34 cellular contexts compared by ENCODE assay signal in the genomic region with DNA sequence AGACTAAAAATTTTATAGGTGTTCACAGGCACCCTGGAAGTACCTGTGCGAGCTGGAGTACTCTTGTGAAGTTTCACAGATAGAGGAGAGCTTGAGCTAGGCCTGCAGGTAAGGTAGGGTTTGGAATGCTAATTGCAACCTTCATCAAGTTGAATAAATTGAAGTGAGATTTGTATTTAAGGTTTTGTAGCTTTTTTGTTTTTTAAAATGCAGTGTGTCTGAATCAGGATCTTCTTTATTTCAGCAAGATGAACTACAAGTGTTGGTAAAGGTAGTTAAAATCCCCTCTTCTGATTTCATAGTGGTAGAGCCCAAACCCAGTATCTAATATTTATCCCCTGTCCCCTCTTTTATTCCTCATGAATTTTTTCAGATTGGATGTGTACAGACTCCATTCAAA.
"Had no signal": no experiment of that assay in that cellular context is flagged by ENCODE, and none has a peak within 500 bp of the region (broad histone marks: within the 10 kb centered on the region; RNA-seq: fewer than 3 reads in every experiment).

No MANE protein-coding gene starts in this region.

- H3K9me3 ChIP-seq: adrenal gland, body of pancreas, Peyer's patch had no signal

- DNase-seq: activated CD4-positive, alpha-beta memory T cell treated with anti-CD3 and anti-CD28 coated beads for 36 hours; activated CD4-positive, alpha-beta T cell treated with anti-CD3 and anti-CD28 coated beads for 4 hours; activated CD4-positive, alpha-beta T cell treated with anti-CD3 and anti-CD28 coated beads, Interleukin-2, amount 50 U/mL, for 1 hour; activated CD4-positive, CD25-positive, alpha-beta regulatory T cell treated with anti-CD3 and anti-CD28 coated beads, Interleukin-2, amount 50 U/mL, for 72 hours; activated CD8-positive, alpha-beta memory T cell treated with anti-CD3 and anti-CD28 coated beads, Interleukin-2, amount 50 U/mL, for 4 hours; activated gamma-delta T cell treated with Interleukin-2 at 50 U/mL for 16 hours; activated naive CD4-positive, alpha-beta T cell treated with anti-CD3 and anti-CD28 coated beads for 36 hours; activated T-cell treated with anti-CD3 and anti-CD28 coated beads for 4 hours; activated T-cell treated with anti-CD3 and anti-CD28 coated beads, Interleukin-2, amount 50 U/mL, for 4 hours; adrenal gland; body of pancreas; central memory CD4-positive, alpha-beta T cell; MM.1S; MV-4-11; NCI-H1092; NCI-H1436 treated with DMSO at 0.1 percent for 48 hours; NCI-H1694 treated with DMSO at 0.1 percent for 48 hours; NCI-H2029; NCI-H510A; NCI-H526; NCI-H748 treated with DMSO at 0.1 percent for 48 hours; NK-92 treated with Interleukin-12 subunit alpha and Interleukin-12 subunit beta, amount 100 ng/mL, for 24 hours; PC-3; Peyer's patch; RPMI8226; SHP77 treated with DMSO at 0.1 percent for 48 hours; T-cell; T-helper 2 cell; T-helper 9 cell had no signal

- H3K9me3 Mint-ChIP-seq: activated CD4-positive, alpha-beta memory T cell treated with anti-CD3 and anti-CD28 coated beads for 36 hours; activated naive CD4-positive, alpha-beta T cell treated with anti-CD3 and anti-CD28 coated beads for 36 hours; activated naive CD4-positive, alpha-beta T cell treated with anti-CD3 and anti-CD28 coated beads, Interleukin-2, amount 50 U/mL, for 72 hours; activated T-cell treated with anti-CD3 and anti-CD28 coated beads, Interleukin-2, amount 50 U/mL, for 4 hours; activated T-helper 1 cell treated with anti-CD3 and anti-CD28 coated beads, Interleukin-12 subunit alpha, Interleukin-12 subunit beta, Interleukin-2, Interleukin-4 antibody, amounts not matched to agents 30 ng/mL and 10 ng/mL and 1 ng/mL, durations not matched to agents 14 hours and 24 hours and 36 hours; T-cell; WTC11 had no signal

- H3K4me3 Mint-ChIP-seq: activated CD4-positive, alpha-beta memory T cell treated with anti-CD3 and anti-CD28 coated beads for 36 hours; activated naive CD4-positive, alpha-beta T cell treated with anti-CD3 and anti-CD28 coated beads for 36 hours; activated T-cell treated with anti-CD3 and anti-CD28 coated beads, Interleukin-2, amount 50 U/mL, for 4 hours; activated T-helper 1 cell treated with anti-CD3 and anti-CD28 coated beads, Interleukin-12 subunit alpha, Interleukin-12 subunit beta, Interleukin-2, Interleukin-4 antibody, amounts not matched to agents 30 ng/mL and 10 ng/mL and 1 ng/mL, durations not matched to agents 14 hours and 24 hours and 36 hours; T-cell; WTC11 had no signal

- ATAC-seq: activated T-cell treated with anti-CD3 and anti-CD28 coated beads, Interleukin-2, amount 50 U/mL, for 4 hours; body of pancreas; PC-3; SK-N-SH treated with all-trans-retinoic acid at 6 μM for 48 hours; T-cell; WTC11 had no signal

- H3K36me3 ChIP-seq: adrenal gland had no signal

- H3K27ac ChIP-seq: adrenal gland, body of pancreas, KMS-11, Peyer's patch had no signal

- H3K27ac Mint-ChIP-seq: activated CD4-positive, alpha-beta memory T cell treated with anti-CD3 and anti-CD28 coated beads for 36 hours; activated naive CD4-positive, alpha-beta T cell treated with anti-CD3 and anti-CD28 coated beads for 36 hours; activated naive CD4-positive, alpha-beta T cell treated with anti-CD3 and anti-CD28 coated beads, Interleukin-2, amount 50 U/mL, for 72 hours; activated T-helper 1 cell treated with anti-CD3 and anti-CD28 coated beads, Interleukin-12 subunit alpha, Interleukin-12 subunit beta, Interleukin-2, Interleukin-4 antibody, amounts not matched to agents 30 ng/mL and 10 ng/mL and 1 ng/mL, durations not matched to agents 14 hours and 24 hours and 36 hours; WTC11 had no signal

- H3K27me3 ChIP-seq: adrenal gland, body of pancreas, Peyer's patch had no signal

- H3K36me3 Mint-ChIP-seq: WTC11 had no signal

- H3K4me3 ChIP-seq: adrenal gland, body of pancreas, Peyer's patch had no signal

- H3K27me3 Mint-ChIP-seq: activated CD4-positive, alpha-beta memory T cell treated with anti-CD3 and anti-CD28 coated beads for 36 hours; T-cell had no signal
